14 cellular contexts compared by ENCODE assay signal in the genomic region with DNA sequence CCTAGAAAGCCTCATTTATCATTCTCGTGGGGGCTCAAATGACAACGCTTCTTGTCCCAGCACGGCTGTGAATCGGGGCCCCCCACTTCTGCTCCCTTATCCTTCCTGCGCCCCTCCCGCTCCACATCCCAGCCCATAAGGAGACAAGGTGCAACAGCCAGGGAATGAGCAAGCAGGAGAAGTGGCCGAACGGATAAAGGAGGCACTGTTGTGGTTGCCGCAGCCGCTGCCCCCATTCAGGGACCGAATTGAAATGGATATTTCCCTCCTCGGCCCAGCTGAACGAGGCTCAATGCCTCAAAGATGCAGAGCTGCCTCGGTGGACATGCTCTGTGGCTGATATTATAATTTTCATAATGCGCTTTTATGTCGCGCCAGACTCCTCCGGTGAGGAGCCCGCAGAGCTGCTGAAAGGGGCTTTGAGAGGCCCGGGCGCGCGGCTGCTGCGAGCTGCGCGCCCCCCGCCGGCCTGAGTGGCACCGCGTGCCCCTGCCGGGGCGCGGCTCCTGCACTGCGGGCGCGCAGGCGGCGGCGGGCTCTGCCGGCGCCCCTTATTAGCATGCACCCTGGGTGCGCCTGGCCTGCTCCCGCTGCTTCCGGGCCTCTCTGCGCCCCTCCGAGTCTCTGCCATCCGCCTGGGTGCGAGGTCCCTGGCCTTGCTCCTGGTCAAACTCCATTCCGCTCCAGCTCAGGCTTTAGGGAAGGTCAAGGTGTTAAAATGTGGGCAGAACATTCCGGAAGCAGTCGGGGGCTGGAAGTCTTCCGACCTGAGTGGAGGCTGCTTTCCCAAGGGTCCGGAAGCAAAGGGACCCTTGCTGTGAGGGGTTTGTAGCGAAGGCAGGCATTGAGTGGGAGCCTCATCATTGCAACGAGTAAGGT.
DNase-seq lines count a peak whose midpoint lies in the region; FAIRE-seq and TF ChIP-seq lines count a peak whose summit lies in the region.
"Had no signal": no experiment of that assay in that cellular context is flagged by ENCODE, and none has a peak within 500 bp of the region (broad histone marks: within the 10 kb centered on the region; RNA-seq: fewer than 3 reads in every experiment).

No MANE protein-coding gene starts in this region.

- FAIRE-seq in small intestine (lab: Jason Lieb, UNC) = no peak

- no peak overlapping the region for H2AFZ ChIP-seq in mesenchymal stem cell (ENCODE audit: low read depth, low read length)

- no peak overlapping the region for H4K91ac ChIP-seq in mesenchymal stem cell (ENCODE audit: low read length)

- no peak for TF ChIP-seq POLR2A in testis (IDR thresholded peaks at IDR 0.05)

- peak; percentile 2 for DNase-seq in stimulated activated CD4-positive, alpha-beta T cell treated with anti-CD3 and anti-CD28 coated beads, Interleukin-15, amount 100 ng/mL, for 24 hours
- DNase-seq in stimulated activated CD4-positive, alpha-beta T cell treated with anti-CD3 and anti-CD28 coated beads, Interleukin-2, amount 100 ng/mL, for 48 hours = no peak
- no peak for DNase-seq in mesenchymal stem cell
- DNase-seq in testis = no peak
- DNase-seq in HUDEP-2 (lab: John Stamatoyannopoulos, UW; ENCODE audit: unreplicated experiment in 76 of 76) = no peak
- DNase-seq in small intestine = no peak
- DNase-seq in dedifferentiated amniotic fluid mesenchymal stem cell (ENCODE audit: extremely low spot score) = no peak
- DNase-seq: activated CD4-positive, alpha-beta T cell treated with anti-CD3 and anti-CD28 coated beads for 48 hours; mucosa of descending colon; NCI-H187 treated with DMSO at 0.1 percent for 48 hours; SW 1271 had no signal

- H2AK5ac ChIP-seq in mesenchymal stem cell (ENCODE audit: low read length, severe bottlenecking) = no peak overlapping the region

- 3% methylated on average over 55 of the region's 55 CpGs for WGBS in mesenchymal stem cell
- 3 to 4% methylated on average over 24 to 48 of the region's 55 CpGs for WGBS in testis, 2 donors
- WGBS in small intestine, 3 donors = 6% methylated on average over 52 to 55 of the region's 55 CpGs

- peak overlapping the region; percentile 73 to 85 (median 75) for H3K4me3 Mint-ChIP-seq in brain

- H4K8ac ChIP-seq in mesenchymal stem cell (ENCODE audit: low read length) = no peak overlapping the region

- H3K4me2 ChIP-seq in mesenchymal stem cell (ENCODE audit: low read length, poor library complexity, severe bottlenecking) = peak overlapping the region; percentile 19

- no peak overlapping the region for H3K18ac ChIP-seq in mesenchymal stem cell (ENCODE audit: low read depth in 1 of 2, low read length in 2 of 2)

- no peak overlapping the region for H3K23ac ChIP-seq in mesenchymal stem cell (ENCODE audit: low read length in 2 of 2)

- TF ChIP-seq CTCF in brain (conservative IDR thresholded peaks at IDR 0.05) (no peak), testis (IDR thresholded peaks at IDR 0.05) (no peak)

- no peak overlapping the region for H3K14ac ChIP-seq in mesenchymal stem cell (ENCODE audit: low read length in 2 of 2)

- intact Hi-C loops in testis (cut with DNase I; ENCODE audit: low total_unique reads) = no loop called here

- H3K27me3 ChIP-seq in mesenchymal stem cell (ENCODE audit: control insufficient read depth in 1 of 2, insufficient read depth in 1 of 2, low read length in 2 of 2) (peaks cover 76 to 92% of the 10 kb centered on the region in 2 experiments), testis (no peaks in the 10 kb centered on the region), small intestine (ENCODE audit: control insufficient read depth in 2 of 2, insufficient read depth in 2 of 2, low read length in 2 of 2) (peaks cover 11 to 38% of the 10 kb centered on the region in 2 donors)

- no peak overlapping the region for H2BK12ac ChIP-seq in mesenchymal stem cell (ENCODE audit: low read length in 2 of 2)

- H3K27ac Mint-ChIP-seq in brain = peak overlapping the region in 1 of 5 experiments; percentile 82
- H3K27ac Mint-ChIP-seq: activated T-helper 2 cell treated with anti-CD3 and anti-CD28 coated beads, Interferon-gamma antibody, Interleukin-2, Interleukin-4, amounts not matched to agents 10 μg/mL and 5 μg/mL and 100 μg/mL, durations not matched to agents 14 hours and 24 hours and 36 hours had no signal

- H3K27ac ChIP-seq in mesenchymal stem cell (ENCODE audit: low read length, poor library complexity, severe bottlenecking) = no peak overlapping the region
- H3K27ac ChIP-seq in testis = no peak overlapping the region
- no peak overlapping the region for H3K27ac ChIP-seq in small intestine (ENCODE audit: low read depth in 1 of 2, low read length in 1 of 2)
- H3K27ac ChIP-seq: C4-2B had no signal

- no peak overlapping the region for H2BK15ac ChIP-seq in mesenchymal stem cell (ENCODE audit: low read depth, poor library complexity, severe bottlenecking)

- H3K9me3 ChIP-seq in mesenchymal stem cell (ENCODE audit: control insufficient read depth, low read length) (no peaks in the 10 kb centered on the region), testis (no peaks in the 10 kb centered on the region), small intestine (ENCODE audit: control insufficient read depth, low read depth) (no peaks in the 10 kb centered on the region)
- H3K9me3 ChIP-seq: mucosa of descending colon had no signal

- H3K36me3 ChIP-seq in mesenchymal stem cell (ENCODE audit: control insufficient read depth in 1 of 2, insufficient read depth in 2 of 2, low read depth in 1 of 2, low read length in 2 of 2) (no peaks in the 10 kb centered on the region), testis (ENCODE audit: low read depth, missing control alignments) (no peaks in the 10 kb centered on the region), small intestine (ENCODE audit: control insufficient read depth in 2 of 2, insufficient read depth in 2 of 2, low read length in 2 of 2) (no peaks in the 10 kb centered on the region)

- no peak overlapping the region for H3K9ac ChIP-seq in mesenchymal stem cell (ENCODE audit: low read length)

- H2BK120ac ChIP-seq in mesenchymal stem cell (ENCODE audit: low read depth, low read length) = no peak overlapping the region

- no peaks in the 10 kb centered on the region for H3K79me1 ChIP-seq in mesenchymal stem cell (replicated peaks; ENCODE audit: low read length, poor library complexity, severe bottlenecking)

- H3K4me1 Mint-ChIP-seq in brain = peaks cover 26% of the 10 kb centered on the region

- H3K27me3 Mint-ChIP-seq in brain = peaks cover 97% of the 10 kb centered on the region

- no peak overlapping the region for H2BK5ac ChIP-seq in mesenchymal stem cell (ENCODE audit: low read depth, low read length, poor library complexity, severe bottlenecking)

- H3K9me3 Mint-ChIP-seq in brain = peaks cover 2 to 20% (median 4%) of the 10 kb centered on the region in 5 experiments
- H3K9me3 Mint-ChIP-seq: activated T-helper 2 cell treated with anti-CD3 and anti-CD28 coated beads, Interferon-gamma antibody, Interleukin-2, Interleukin-4, amounts not matched to agents 10 μg/mL and 5 μg/mL and 100 μg/mL, durations not matched to agents 14 hours and 24 hours and 36 hours had no signal

- H3K36me3 Mint-ChIP-seq in brain = no peaks in the 10 kb centered on the region

- H3K4ac ChIP-seq in mesenchymal stem cell (ENCODE audit: low read depth in 1 of 2, low read length in 2 of 2) = no peak overlapping the region

- no peak overlapping the region for H3K4me3 ChIP-seq in mesenchymal stem cell (ENCODE audit: insufficient read depth in 1 of 2, low read depth in 1 of 2, low read length in 2 of 2)
- H3K4me3 ChIP-seq in testis = peak overlapping the region; percentile 13 to 15
- H3K4me3 ChIP-seq in small intestine (ENCODE audit: low read depth in 1 of 2, low read length in 2 of 2) = no peak overlapping the region
- H3K4me3 ChIP-seq: mucosa of descending colon had no signal

- H3K4me1 ChIP-seq in mesenchymal stem cell (ENCODE audit: control insufficient read depth, insufficient read depth, low read depth, low read length) (peaks cover 5% of the 10 kb centered on the region), testis (peaks cover 3% of the 10 kb centered on the region), small intestine (ENCODE audit: control insufficient read depth in 2 of 2, insufficient read depth in 1 of 2, low read depth in 1 of 2, low read length in 1 of 2) (no peaks in the 10 kb centered on the region)

Comparison
In these comparisons a context has a peak if more than half of its experiments do, and no peak if none do; other contexts are left out.
1. H3K4me3 ChIP-seq: peak in testis (2 of 2); none in mesenchymal stem cell (0 of 2) and small intestine (0 of 2).